In the genomic region with DNA sequence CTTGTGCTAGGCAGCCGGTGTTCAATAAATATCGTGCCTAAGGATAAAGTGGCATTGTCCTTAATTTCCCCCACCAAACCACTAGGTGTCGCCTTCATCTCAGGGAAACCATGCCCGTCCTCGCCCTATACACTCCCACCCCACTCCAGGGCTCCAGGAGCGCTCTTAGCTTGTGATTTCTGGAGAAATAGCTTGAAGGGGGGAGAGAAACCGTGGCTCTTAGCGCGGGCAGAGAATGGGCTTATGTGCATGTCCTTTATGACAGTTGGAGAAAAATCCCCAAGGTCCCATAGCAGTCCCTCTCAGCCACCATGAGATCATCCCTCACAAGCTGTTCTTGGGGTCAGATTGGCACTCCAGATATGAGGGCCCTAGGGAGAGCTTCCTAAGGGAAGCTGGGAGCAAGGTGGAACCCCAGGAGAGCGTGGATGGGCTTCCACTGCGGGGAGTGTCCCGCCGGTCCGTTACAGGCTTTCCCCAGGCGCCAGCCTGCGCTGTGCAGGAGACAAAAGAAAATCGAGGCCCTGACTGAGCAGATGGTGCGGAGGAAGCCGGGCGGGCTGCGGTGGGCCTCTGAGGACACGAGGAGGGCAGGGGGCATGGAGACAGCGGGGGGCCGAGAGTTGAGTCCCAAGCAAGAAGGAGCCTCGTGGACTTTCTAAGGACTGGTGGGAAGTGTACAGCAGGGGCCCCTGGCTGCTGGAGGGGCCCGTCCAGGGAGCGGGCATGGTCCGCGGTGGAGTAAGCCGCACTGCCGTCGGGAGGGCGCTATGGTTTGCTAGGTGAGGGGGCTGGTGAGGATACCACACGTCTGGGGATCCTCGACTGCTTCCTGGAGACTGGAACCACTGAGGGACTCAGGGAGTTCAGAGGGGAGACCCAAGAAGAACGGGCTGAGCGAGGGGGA, we compare ENCODE assay signal across 9 cellular contexts. TPM values are rescaled to one million over a fixed set of nuclear protein-coding genes. Genes with fewer than 3 reads are reported as not detected.
DNase-seq lines count a peak whose midpoint lies in the region; ATAC-seq and TF ChIP-seq lines count a peak whose summit lies in the region.
"Had no signal": no experiment of that assay in that cellular context is flagged by ENCODE, and none has a peak within 500 bp of the region (broad histone marks: within the 10 kb centered on the region; RNA-seq: fewer than 3 reads in every experiment).

No MANE protein-coding gene starts in this region.

- H3K4me1 Mint-ChIP-seq in endothelial cell (ENCODE audit: unreplicated experiment) = peaks cover 37% of the 10 kb centered on the region

- no peaks in the 10 kb centered on the region for H3K9me3 Mint-ChIP-seq in endothelial cell (ENCODE audit: unreplicated experiment)

- ATAC-seq in HG03280 (IDR thresholded peaks at IDR 0.05; ENCODE audit: unreplicated experiment) (peak; percentile 52), GM21529 (IDR thresholded peaks at IDR 0.05; ENCODE audit: unreplicated experiment) (no peak)

- H3K9ac ChIP-seq in mesendoderm (ENCODE audit: low read length) = peak overlapping the region; percentile 79

- peak overlapping the region; percentile 97 for H3K18ac ChIP-seq in mesendoderm (ENCODE audit: low read length)

- H3K56ac ChIP-seq in mesendoderm (ENCODE audit: low read length) = peak overlapping the region; percentile 95

- peak overlapping the region; percentile 89 for H3K4ac ChIP-seq in mesendoderm (ENCODE audit: low read depth, low read length)

- H3K27me3 ChIP-seq in mesendoderm (ENCODE audit: insufficient read depth, low read length, poor library complexity) = no peaks in the 10 kb centered on the region

- H2BK5ac ChIP-seq in mesendoderm (ENCODE audit: low read length) = no peak overlapping the region

- H2AK5ac ChIP-seq in mesendoderm (ENCODE audit: low read length) = no peak overlapping the region

- H3K4me1 ChIP-seq in mesendoderm (ENCODE audit: control insufficient read depth, low read depth, low read length) = peaks cover 2% of the 10 kb centered on the region

- no CpG with 5 or more reads among the region's 37 CpGs for WGBS in mesendoderm (ENCODE audit: extremely low coverage, insufficient coverage, low lambda C conversion rate)

- TF ChIP-seq CTCF in endothelial cell (IDR thresholded peaks at IDR 0.05; ENCODE audit: unreplicated experiment) = peak; percentile 85

- peak overlapping the region; percentile 66 for H3K4me2 ChIP-seq in mesendoderm (ENCODE audit: low read length)

- peaks cover 11% of the 10 kb centered on the region for H3K36me3 Mint-ChIP-seq in endothelial cell (ENCODE audit: low read depth, unreplicated experiment)

- peak overlapping the region; percentile 11 for H2BK120ac ChIP-seq in mesendoderm (ENCODE audit: low read depth, low read length)

- H3K27ac Mint-ChIP-seq in endothelial cell (ENCODE audit: unreplicated experiment) = peak overlapping the region; percentile 83

- no peak overlapping the region for H3K27ac ChIP-seq in mesendoderm (ENCODE audit: low read depth, low read length)

- H4K8ac ChIP-seq in mesendoderm (ENCODE audit: low read depth, low read length) = no peak overlapping the region

- no peak overlapping the region for H4K5ac ChIP-seq in mesendoderm (ENCODE audit: low read length)

- peaks cover 3% of the 10 kb centered on the region for H3K79me2 ChIP-seq in mesendoderm (ENCODE audit: control insufficient read depth, insufficient read depth, low read length)

- H3K27me3 Mint-ChIP-seq in endothelial cell (ENCODE audit: unreplicated experiment) = peaks cover 14% of the 10 kb centered on the region

- H3K36me3 ChIP-seq in mesendoderm (ENCODE audit: control insufficient read depth, insufficient read depth, low read length) = no peaks in the 10 kb centered on the region

- no peak overlapping the region for H3K23ac ChIP-seq in mesendoderm (ENCODE audit: low read length)

- H2BK15ac ChIP-seq in mesendoderm (replicated peaks; ENCODE audit: low read depth) = no peak overlapping the region

- DNase-seq in COLO829 (ENCODE audit: low spot score) (peak; percentile 91), NCI-H774 (lab: John Stamatoyannopoulos, UW) (peak; percentile 37), endothelial cell (ENCODE audit: low spot score) (peak; percentile 72), mesendoderm (peak; percentile 91)
- peak; percentile 14 to 30 for DNase-seq in activated CD8-positive, alpha-beta memory T cell treated with anti-CD3 and anti-CD28 coated beads for 4 hours (ENCODE audit: low read depth in 2 of 2)
- DNase-seq in stimulated activated CD8-positive, alpha-beta memory T cell treated with anti-CD3 and anti-CD28 coated beads, Interleukin-15, amount 100 ng/mL, for 48 hours (ENCODE audit: low read depth in 2 of 2) = peak; percentile 4 to 9

- peak overlapping the region; percentile 86 for H3K4me3 Mint-ChIP-seq in endothelial cell (ENCODE audit: unreplicated experiment)

- H3K79me1 ChIP-seq in mesendoderm (ENCODE audit: low read length) = peaks cover 5% of the 10 kb centered on the region

- H3K4me3 ChIP-seq in mesendoderm (ENCODE audit: low read length) = no peak overlapping the region

RNA-seq across cellular contexts. Expression of a gene that starts 0.8 kb away (rescaled TPM):
- 30.8 TPM for total RNA-seq in endothelial cell (ENCODE audit: unreplicated experiment)
- 11.4 TPM for polyA plus RNA-seq in mesendoderm (2013, experiment 1 of 2)
- polyA plus RNA-seq in mesendoderm (2013, experiment 2 of 2) = 11.0 TPM

RNA-seq across cellular contexts. Expression of a gene that starts 21.4 kb away (rescaled TPM):
- 0.59 TPM for total RNA-seq in endothelial cell (ENCODE audit: unreplicated experiment)
- polyA plus RNA-seq in mesendoderm (2013, experiment 1 of 2) = 0.08 TPM
- 0.14 TPM for polyA plus RNA-seq in mesendoderm (2013, experiment 2 of 2)

RNA-seq across cellular contexts. Expression of a gene that starts 24.2 kb away (rescaled TPM):
- 43.3 TPM for total RNA-seq in endothelial cell (ENCODE audit: unreplicated experiment)
- 28.3 TPM for polyA plus RNA-seq in mesendoderm (2013, experiment 1 of 2)
- polyA plus RNA-seq in mesendoderm (2013, experiment 2 of 2) = 29.5 TPM

RNA-seq across cellular contexts. Expression of a gene that starts 36.6 kb away (rescaled TPM):
- total RNA-seq in endothelial cell (ENCODE audit: unreplicated experiment) = 2.8 TPM
- polyA plus RNA-seq in mesendoderm (2013, experiment 1 of 2) = 0.70 TPM
- 0.85 TPM for polyA plus RNA-seq in mesendoderm (2013, experiment 2 of 2)

RNA-seq across cellular contexts. Expression of a gene that starts 37.9 kb away (rescaled TPM):
- not detected for total RNA-seq in endothelial cell (ENCODE audit: unreplicated experiment)
- polyA plus RNA-seq in mesendoderm (2013, experiment 1 of 2) = not detected
- polyA plus RNA-seq in mesendoderm (2013, experiment 2 of 2) = not detected
- total RNA-seq: T-helper 2 cell treated with Interferon-gamma antibody and Interleukin-4, amounts not matched to agents 100 ng/mL and 5 ng/mL, for 36 hours had no signal

Comparison
In these comparisons a context has a peak if more than half of its experiments do, and no peak if none do; other contexts are left out.
1. DNase-seq: peak in every context shown above with its lines; median percentile 91 in COLO829; 91 in mesendoderm; 72 in endothelial cell; 37 in NCI-H774; 22 in activated CD8-positive, alpha-beta memory T cell treated with anti-CD3 and anti-CD28 coated beads for 4 hours; 6 in stimulated activated CD8-positive, alpha-beta memory T cell treated with anti-CD3 and anti-CD28 coated beads, Interleukin-15, amount 100 ng/mL, for 48 hours.